Comparison of ENCODE assay signal across 12 cellular contexts in genomic region chr2:41926614-41927580, GRCh38.
DNase-seq lines count a peak whose midpoint lies in the region; ATAC-seq and TF ChIP-seq lines count a peak whose summit lies in the region.
"Had no signal": no experiment of that assay in that cellular context is flagged by ENCODE, and none has a peak within 500 bp of the region (broad histone marks: within the 10 kb centered on the region; RNA-seq: fewer than 3 reads in every experiment).

No MANE protein-coding gene starts in this region.

- no peak overlapping the region for H3K27ac ChIP-seq in IMR-90 (ENCODE audit: insufficient read depth, low read length)
- peak overlapping the region in 3 of 4 donors; percentile 18 to 53 (median 35) for H3K27ac ChIP-seq in esophagus muscularis mucosa (replicated peaks in 1 of 4)
- H3K27ac ChIP-seq in lower lobe of right lung, result no peak overlapping the region
- H3K27ac ChIP-seq: BLaER1 had no signal

- H4K8ac ChIP-seq in IMR-90 (ENCODE audit: low read depth in 2 of 2, low read length in 2 of 2), result no peak overlapping the region

- no peak overlapping the region for H3K56ac ChIP-seq in IMR-90 (ENCODE audit: extremely low read depth, insufficient read depth, low read length)

- POLR2A ChIA-PET in IMR-90 (lab: Charles Lee; ENCODE audit: unreplicated experiment), result interaction anchor here (0.5 kb wide), 1 partner anchor 10 kb away, joined by 3 read pairs; no protein-coding TSS in a partner anchor

- BruUV-seq in IMR-90 (replicated peaks; lab: Mats Ljungman, UMichigan), result no TSS peak

- dilution Hi-C loops in IMR-90 (cut with HindIII; ENCODE audit: low sequenced_read_pairs, unreplicated experiment), result no loop called here

- H2AFZ ChIP-seq in IMR-90 (replicated peaks; ENCODE audit: low read length, poor library complexity), result peak overlapping the region; percentile 43

- TF ChIP-seq POLR2A in IMR-90 (IDR thresholded peaks at IDR 0.05; ENCODE audit: low read depth, low read length) (no peak), esophagus muscularis mucosa (IDR thresholded peaks at IDR 0.05; ENCODE audit: low read depth) (no peak)

- H3K27me3 Mint-ChIP-seq in T-helper 2 cell treated with Interferon-gamma antibody and Interleukin-4, amounts not matched to agents 5 μg/mL and 100 μg/mL, for 36 hours (ENCODE audit: low read depth), result no peaks in the 10 kb centered on the region

- no peak overlapping the region for H4K91ac ChIP-seq in IMR-90 (ENCODE audit: insufficient read depth, low read depth, low read length)

- TF ChIP-seq EP300 in esophagus muscularis mucosa (IDR thresholded peaks at IDR 0.05), result no peak

- H3K4ac ChIP-seq in IMR-90 (ENCODE audit: low read depth, low read length), result no peak overlapping the region

- in situ Hi-C loops in IMR-90 (cut with MboI; ENCODE audit: low sequenced_read_pairs), result no loop called here

- TF ChIP-seq RAD21 in IMR-90 (IDR thresholded peaks at IDR 0.05; ENCODE audit: low read length), result no peak

- H4K5ac ChIP-seq in IMR-90 (ENCODE audit: low read depth, low read length), result no peak overlapping the region

- H2BK120ac ChIP-seq in IMR-90 (ENCODE audit: low read depth, low read length), result no peak overlapping the region

- no peak for DNase-seq in IMR-90
- no peak for DNase-seq in esophagus muscularis mucosa (ENCODE audit: extremely low spot score)
- no peak for DNase-seq in lower lobe of right lung
- DNase-seq in stimulated activated effector memory CD8-positive, alpha-beta T cell treated with anti-CD3 and anti-CD28 coated beads, Interleukin-12 subunit alpha, Interleukin-12 subunit beta, amount 100 ng/mL, for 72 hours (ENCODE audit: low spot score in 2 of 2), result no peak
- DNase-seq in GM10266 (ENCODE audit: extremely low spot score), result no peak
- DNase-seq in T-helper 2 cell treated with Interferon-gamma antibody and Interleukin-4, amounts not matched to agents 5 μg/mL and 100 μg/mL, for 36 hours (ENCODE audit: low spot score), result no peak
- no peak for DNase-seq in NCI-H748 (lab: John Stamatoyannopoulos, UW; ENCODE audit: unreplicated experiment)
- DNase-seq: activated CD8-positive, alpha-beta memory T cell treated with anti-CD3 and anti-CD28 coated beads for 24 hours; activated naive CD4-positive, alpha-beta T cell treated with Interleukin-2 at 50 U/mL for 16 hours; NCI-H1436 had no signal

- TF ChIP-seq CTCF in IMR-90 (conservative IDR thresholded peaks at IDR 0.05; ENCODE audit: low read depth, low read length), result no peak
- TF ChIP-seq CTCF in esophagus muscularis mucosa (IDR thresholded peaks at IDR 0.05), result no peak
- no peak for TF ChIP-seq CTCF in lower lobe of right lung (IDR thresholded peaks at IDR 0.05)
- TF ChIP-seq CTCF in GM10266 (IDR thresholded peaks at IDR 0.05; ENCODE audit: control insufficient read depth, insufficient read depth, low read depth, missing control alignments), result no peak

- H3K18ac ChIP-seq in IMR-90 (ENCODE audit: low read depth, low read length), result no peak overlapping the region; the same call in 1 of the 2 replicates

- peaks cover 5% of the 10 kb centered on the region for H3K27me3 ChIP-seq in IMR-90 (ENCODE audit: control insufficient read depth, insufficient read depth, low read length)
- no peaks in the 10 kb centered on the region for H3K27me3 ChIP-seq in esophagus muscularis mucosa
- no peaks in the 10 kb centered on the region for H3K27me3 ChIP-seq in lower lobe of right lung (ENCODE audit: low read depth)
- H3K27me3 ChIP-seq: BLaER1 had no signal

- peak overlapping the region; percentile 39; the same call in 1 of the 2 replicates for H2AK5ac ChIP-seq in IMR-90 (ENCODE audit: low read depth, low read length)

- ATAC-seq in IMR-90 (ENCODE audit: low read depth) (no peak), lower lobe of right lung (peak; percentile 18 to 46), HG03565 (IDR thresholded peaks at IDR 0.05; ENCODE audit: unreplicated experiment) (no peak)
- ATAC-seq in stimulated activated effector memory CD8-positive, alpha-beta T cell treated with anti-CD3 and anti-CD28 coated beads, Interleukin-12 subunit alpha, Interleukin-12 subunit beta, amount 100 ng/mL, for 72 hours, result peak; percentile 13

- no peaks in the 10 kb centered on the region for H3K9me3 ChIP-seq in IMR-90 (ENCODE audit: control insufficient read depth, insufficient read depth, low read length)
- no peaks in the 10 kb centered on the region for H3K9me3 ChIP-seq in esophagus muscularis mucosa
- H3K9me3 ChIP-seq in lower lobe of right lung, result no peaks in the 10 kb centered on the region

- intact Hi-C loops in IMR-90 (cut with micrococcal nuclease), result no loop called here
- intact Hi-C loops in esophagus muscularis mucosa (cut with DNase I), result no loop called here
- intact Hi-C loops in lower lobe of right lung (cut with DNase I), result no loop called here

- no peak overlapping the region for H3K4me3 Mint-ChIP-seq in stimulated activated effector memory CD8-positive, alpha-beta T cell treated with anti-CD3 and anti-CD28 coated beads, Interleukin-12 subunit alpha, Interleukin-12 subunit beta, amount 100 ng/mL, for 72 hours
- no peak overlapping the region for H3K4me3 Mint-ChIP-seq in T-helper 2 cell treated with Interferon-gamma antibody and Interleukin-4, amounts not matched to agents 5 μg/mL and 100 μg/mL, for 36 hours

- H3K4me1 ChIP-seq in IMR-90 (ENCODE audit: control insufficient read depth, insufficient read depth, low read length) (peaks cover 7% of the 10 kb centered on the region; the same call in 1 of the 2 replicates), esophagus muscularis mucosa (peaks cover 26 to 41% (median 31%) of the 10 kb centered on the region in 4 donors), lower lobe of right lung (no peaks in the 10 kb centered on the region)
- H3K4me1 ChIP-seq: BLaER1 had no signal

- WGBS in IMR-90 (ENCODE audit: extremely low coverage in 2 of 2, insufficient read length in 1 of 2), 2 experiments, result 75% methylated on average over 2 of the region's 8 CpGs; no CpG with 5 or more reads in 1 of the 2 experiments
- 78% methylated on average over 6 of the region's 8 CpGs for WGBS in esophagus muscularis mucosa

- no peak overlapping the region; the same call in 1 of the 2 replicates for H3K14ac ChIP-seq in IMR-90 (replicated peaks; ENCODE audit: low read depth, low read length)

- H3K36me3 Mint-ChIP-seq in stimulated activated effector memory CD8-positive, alpha-beta T cell treated with anti-CD3 and anti-CD28 coated beads, Interleukin-12 subunit alpha, Interleukin-12 subunit beta, amount 100 ng/mL, for 72 hours, result no peaks in the 10 kb centered on the region
- H3K36me3 Mint-ChIP-seq in T-helper 2 cell treated with Interferon-gamma antibody and Interleukin-4, amounts not matched to agents 5 μg/mL and 100 μg/mL, for 36 hours (ENCODE audit: low read depth), result no peaks in the 10 kb centered on the region

- CTCF ChIA-PET in IMR-90 (lab: Yijun Ruan, JAX), result interaction anchor here (0.8 to 1.3 kb wide), 2 partner anchors 20 to 57 kb away, joined by 3 read pairs; no protein-coding TSS in a partner anchor

- H2AK9ac ChIP-seq in IMR-90 (replicated peaks; ENCODE audit: low read depth, low read length, poor library complexity), result no peak overlapping the region

- no peak overlapping the region for H3K27ac Mint-ChIP-seq in stimulated activated effector memory CD8-positive, alpha-beta T cell treated with anti-CD3 and anti-CD28 coated beads, Interleukin-12 subunit alpha, Interleukin-12 subunit beta, amount 100 ng/mL, for 72 hours
- no peak overlapping the region for H3K27ac Mint-ChIP-seq in T-helper 2 cell treated with Interferon-gamma antibody and Interleukin-4, amounts not matched to agents 5 μg/mL and 100 μg/mL, for 36 hours

- no peak overlapping the region for H3K23ac ChIP-seq in IMR-90 (ENCODE audit: low read depth, low read length)

- H3K4me2 ChIP-seq in IMR-90 (ENCODE audit: low read depth, low read length), result no peak overlapping the region
- H3K4me2 ChIP-seq: BLaER1 had no signal

- H2BK20ac ChIP-seq in IMR-90 (ENCODE audit: low read depth, low read length), result no peak overlapping the region

- H3K36me3 ChIP-seq in IMR-90 (ENCODE audit: control insufficient read depth, insufficient read depth, low read length) (no peaks in the 10 kb centered on the region), esophagus muscularis mucosa (no peaks in the 10 kb centered on the region), lower lobe of right lung (no peaks in the 10 kb centered on the region)
- H3K36me3 ChIP-seq: BLaER1 had no signal

- H2BK5ac ChIP-seq in IMR-90 (ENCODE audit: low read depth, low read length, poor library complexity, severe bottlenecking), result no peak overlapping the region

- H3K9ac ChIP-seq in IMR-90 (ENCODE audit: low read depth, low read length), result no peak overlapping the region
- H3K9ac ChIP-seq: BLaER1 had no signal

- H4K20me1 ChIP-seq in IMR-90 (ENCODE audit: insufficient read depth, low read length), result no peaks in the 10 kb centered on the region
- H4K20me1 ChIP-seq: BLaER1 had no signal

- H3K4me3 ChIP-seq in IMR-90 (ENCODE audit: insufficient read depth, low read depth, low read length), result no peak overlapping the region
- H3K4me3 ChIP-seq in esophagus muscularis mucosa, result no peak overlapping the region
- no peak overlapping the region for H3K4me3 ChIP-seq in lower lobe of right lung
- H3K4me3 ChIP-seq: BLaER1 had no signal

- no peak overlapping the region for H2BK15ac ChIP-seq in IMR-90 (ENCODE audit: low read depth, low read length)

- peaks cover 5% of the 10 kb centered on the region for H3K4me1 Mint-ChIP-seq in stimulated activated effector memory CD8-positive, alpha-beta T cell treated with anti-CD3 and anti-CD28 coated beads, Interleukin-12 subunit alpha, Interleukin-12 subunit beta, amount 100 ng/mL, for 72 hours
- H3K4me1 Mint-ChIP-seq in T-helper 2 cell treated with Interferon-gamma antibody and Interleukin-4, amounts not matched to agents 5 μg/mL and 100 μg/mL, for 36 hours (ENCODE audit: low read depth), result no peaks in the 10 kb centered on the region

- no peaks in the 10 kb centered on the region for H3K79me1 ChIP-seq in IMR-90 (ENCODE audit: low read depth in 1 of 2, low read length in 2 of 2)

- H3K9me1 ChIP-seq in IMR-90 (ENCODE audit: insufficient read depth, low read length), result no peaks in the 10 kb centered on the region; the same call in 1 of the 2 replicates

- H3K9me3 Mint-ChIP-seq in stimulated activated effector memory CD8-positive, alpha-beta T cell treated with anti-CD3 and anti-CD28 coated beads, Interleukin-12 subunit alpha, Interleukin-12 subunit beta, amount 100 ng/mL, for 72 hours, result peaks cover 4% of the 10 kb centered on the region
- no peaks in the 10 kb centered on the region for H3K9me3 Mint-ChIP-seq in T-helper 2 cell treated with Interferon-gamma antibody and Interleukin-4, amounts not matched to agents 5 μg/mL and 100 μg/mL, for 36 hours

TF ChIP-seq in IMR-90, 13 proteins besides CTCF, POLR2A, EP300 and RAD21:
- no peak for TF ChIP-seq SMC3 (IDR thresholded peaks at IDR 0.05; ENCODE audit: low read depth, low read length)

Comparison
In these comparisons a context has a peak if more than half of its experiments do, and no peak if none do; other contexts are left out.
1. ATAC-seq: peak in lower lobe of right lung (2 of 2) and stimulated activated effector memory CD8-positive, alpha-beta T cell treated with anti-CD3 and anti-CD28 coated beads, Interleukin-12 subunit alpha, Interleukin-12 subunit beta, amount 100 ng/mL, for 72 hours (single experiment); none in IMR-90 (single experiment) and HG03565 (single experiment).
2. H3K27ac ChIP-seq: peak in esophagus muscularis mucosa (3 of 4); none in IMR-90 (single experiment) and lower lobe of right lung (single experiment).